In genomic region chr22:39287076-39287743, GRCh38 we compare ENCODE assay signal across 12 cellular contexts. TPM values are rescaled to one million over a fixed set of nuclear protein-coding genes. Genes with fewer than 3 reads are reported as not detected.
DNase-seq lines count a peak whose midpoint lies in the region; ATAC-seq and TF ChIP-seq lines count a peak whose summit lies in the region.
"Had no signal": no experiment of that assay in that cellular context is flagged by ENCODE, and none has a peak within 500 bp of the region (broad histone marks: within the 10 kb centered on the region; RNA-seq: fewer than 3 reads in every experiment).

No MANE protein-coding gene starts in this region.

- no peaks in the 10 kb centered on the region for H3K36me3 ChIP-seq in Karpas-422 (ENCODE audit: insufficient read depth, low read length)
- H3K36me3 ChIP-seq in SK-N-SH (replicated peaks in 1 of 2; ENCODE audit: control insufficient read depth in 1 of 2, insufficient read depth in 2 of 2, low read length in 1 of 2), result no peaks in the 10 kb centered on the region
- H3K36me3 ChIP-seq: pancreas, vagina had no signal

- no peaks in the 10 kb centered on the region for H3K27me3 ChIP-seq in Karpas-422 (ENCODE audit: low read length)
- H3K27me3 ChIP-seq in SK-N-SH (ENCODE audit: insufficient read depth), result no peaks in the 10 kb centered on the region
- H3K27me3 ChIP-seq: dorsolateral prefrontal cortex, pancreas, vagina had no signal

- CTCF ChIA-PET in SK-N-SH (lab: Yijun Ruan, JAX), result no interaction called here

- no peak for TF ChIP-seq RAD21 in SK-N-SH (IDR thresholded peaks at IDR 0.05; ENCODE audit: low read length)

- TF ChIP-seq CTCF in nephron (IDR thresholded peaks at IDR 0.05; ENCODE audit: unreplicated experiment in 3 of 3), result no peak
- TF ChIP-seq CTCF in SK-N-SH (IDR thresholded peaks at IDR 0.05), result no peak

- H3K9ac ChIP-seq in Karpas-422 (ENCODE audit: low read length) (no peak overlapping the region), SK-N-SH (no peak overlapping the region)

- H3K27ac ChIP-seq in Karpas-422 (ENCODE audit: low read length) (no peak overlapping the region), SK-N-SH (ENCODE audit: low read depth in 2 of 2, low read length in 1 of 2) (no peak overlapping the region)
- H3K27ac ChIP-seq: vagina had no signal

- H3K9me3 Mint-ChIP-seq in dendritic cell treated with granulocyte-macrophage colony-stimulating factor and Interleukin-4, amounts not matched to agents 40 ng/mL and 50 ng/mL, for 4 days, result peaks cover 8% of the 10 kb centered on the region
- H3K9me3 Mint-ChIP-seq in nephron, result peaks cover 8% of the 10 kb centered on the region

- no peak overlapping the region for H3K4me2 ChIP-seq in Karpas-422 (ENCODE audit: low read depth, low read length, poor library complexity, severe bottlenecking)
- no peak overlapping the region for H3K4me2 ChIP-seq in SK-N-SH

- H3F3A ChIP-seq in SK-N-SH (replicated peaks; ENCODE audit: insufficient read depth), result no peaks in the 10 kb centered on the region

- TF ChIP-seq EP300 in SK-N-SH (IDR thresholded peaks at IDR 0.05; ENCODE audit: borderline replicate concordance in 1 of 2, low read depth in 1 of 2, low read length in 1 of 2), result no peak

- H3K4me1 Mint-ChIP-seq in dendritic cell treated with granulocyte-macrophage colony-stimulating factor and Interleukin-4, amounts not matched to agents 40 ng/mL and 50 ng/mL, for 4 days (ENCODE audit: low read depth), result peaks cover 82% of the 10 kb centered on the region
- H3K4me1 Mint-ChIP-seq in nephron, result peaks cover 27% of the 10 kb centered on the region

- H3K79me2 ChIP-seq in Karpas-422 (ENCODE audit: low read length) (no peaks in the 10 kb centered on the region), SK-N-SH (ENCODE audit: insufficient read depth) (no peaks in the 10 kb centered on the region)

- peak overlapping the region; percentile 99 for H3K27ac Mint-ChIP-seq in dendritic cell treated with granulocyte-macrophage colony-stimulating factor and Interleukin-4, amounts not matched to agents 40 ng/mL and 50 ng/mL, for 4 days
- peak overlapping the region; percentile 77 to 91 (median 84) for H3K27ac Mint-ChIP-seq in nephron

- peaks cover 7% of the 10 kb centered on the region for H3K36me3 Mint-ChIP-seq in dendritic cell treated with granulocyte-macrophage colony-stimulating factor and Interleukin-4, amounts not matched to agents 40 ng/mL and 50 ng/mL, for 4 days (ENCODE audit: low read depth)
- no peaks in the 10 kb centered on the region for H3K36me3 Mint-ChIP-seq in nephron (ENCODE audit: low read depth)

- H3K9me2 ChIP-seq in Karpas-422 (replicated peaks; ENCODE audit: insufficient read depth, low read length) (no peaks in the 10 kb centered on the region), SK-N-SH (no peaks in the 10 kb centered on the region)

- ATAC-seq in HG03571 (IDR thresholded peaks at IDR 0.05; ENCODE audit: unreplicated experiment) (no peak), GM18511 (IDR thresholded peaks at IDR 0.05; ENCODE audit: unreplicated experiment) (no peak), HG03097 (IDR thresholded peaks at IDR 0.05; ENCODE audit: low FRiP score, unreplicated experiment) (no peak)

- H3K4me1 ChIP-seq in Karpas-422 (ENCODE audit: low read length), result no peaks in the 10 kb centered on the region
- H3K4me1 ChIP-seq in SK-N-SH (ENCODE audit: control insufficient read depth in 1 of 2, insufficient read depth in 2 of 2, low read depth in 1 of 2, low read length in 1 of 2), result peaks cover 4 to 7% of the 10 kb centered on the region in 2 experiments; a peak in 3 of 4 replicates

- H3K9me3 ChIP-seq in Karpas-422 (ENCODE audit: low read length) (no peaks in the 10 kb centered on the region), SK-N-SH (no peaks in the 10 kb centered on the region)
- H3K9me3 ChIP-seq: pancreas, vagina had no signal

- H3K27me3 Mint-ChIP-seq in dendritic cell treated with granulocyte-macrophage colony-stimulating factor and Interleukin-4, amounts not matched to agents 40 ng/mL and 50 ng/mL, for 4 days, result no peaks in the 10 kb centered on the region
- peaks cover 5% of the 10 kb centered on the region for H3K27me3 Mint-ChIP-seq in nephron (ENCODE audit: low read depth)

- no peak overlapping the region for H2AFZ ChIP-seq in Karpas-422 (ENCODE audit: low read length)
- no peak overlapping the region for H2AFZ ChIP-seq in SK-N-SH (ENCODE audit: low read depth)

- no peak overlapping the region for H3K4me3 ChIP-seq in Karpas-422 (ENCODE audit: low read length)
- no peak overlapping the region for H3K4me3 ChIP-seq in SK-N-SH (ENCODE audit: low read depth in 2 of 2, low read length in 1 of 2)
- H3K4me3 ChIP-seq: dorsolateral prefrontal cortex, pancreas, vagina had no signal

- DNase-seq in GDM1 (lab: John Stamatoyannopoulos, UW), result peak; percentile 60
- DNase-seq in Karpas-422, result peak; percentile 54
- DNase-seq in SK-N-SH, result no peak
- DNase-seq: NCI-H526, pancreas had no signal

- peak overlapping the region; percentile 74 for H3K4me3 Mint-ChIP-seq in dendritic cell treated with granulocyte-macrophage colony-stimulating factor and Interleukin-4, amounts not matched to agents 40 ng/mL and 50 ng/mL, for 4 days
- peak overlapping the region in 1 of 3 experiments; percentile 27 for H3K4me3 Mint-ChIP-seq in nephron

- intact Hi-C loops in dendritic cell treated with granulocyte-macrophage colony-stimulating factor and Interleukin-4, amounts not matched to agents 40 ng/mL and 50 ng/mL, for 4 days (cut with micrococcal nuclease), result loop anchor here (2.0 kb wide), 1 partner anchor 14 kb away; no protein-coding TSS in a partner anchor

- POLR2A ChIA-PET in SK-N-SH (lab: Yijun Ruan, JAX), result no interaction called here

- H4K20me1 ChIP-seq in Karpas-422 (ENCODE audit: insufficient read depth, low read depth, low read length), result no peaks in the 10 kb centered on the region
- H4K20me1 ChIP-seq in SK-N-SH (ENCODE audit: insufficient read depth), result no peaks in the 10 kb centered on the region

- 100% methylated on average over 3 of the region's 8 CpGs for WGBS in SK-N-SH (ENCODE audit: low lambda C conversion rate)

TF ChIP-seq in SK-N-SH, 30 proteins besides CTCF, POLR2A, EP300 and RAD21:
- TF ChIP-seq USF1 (IDR thresholded peaks at IDR 0.05; ENCODE audit: borderline replicate concordance, low read depth), result no peak
- TF ChIP-seq FOXM1 (IDR thresholded peaks at IDR 0.05; ENCODE audit: low read depth), result no peak
- TF ChIP-seq USF2 (IDR thresholded peaks at IDR 0.05; ENCODE audit: borderline replicate concordance, low read depth, low read length), result no peak
- no peak for TF ChIP-seq MEF2A (IDR thresholded peaks at IDR 0.05; ENCODE audit: borderline replicate concordance, low read depth)
- TF ChIP-seq NRF1 (IDR thresholded peaks at IDR 0.05; ENCODE audit: low read depth, low read length), result no peak
- TF ChIP-seq RCOR1 (IDR thresholded peaks at IDR 0.05; ENCODE audit: low read length), result no peak

RNA-seq across cellular contexts. Expression of gene RPL3, which starts 32.2 kb away (rescaled TPM):
- total RNA-seq in Karpas-422 (2014; rRNA removed; shearing (Covaris generic); ENCODE audit: low replicate concordance), result 1,770 and 3,552 TPM in 2 replicates
- polyA plus RNA-seq in SK-N-SH (2012; rRNA removed), result 4,089 and 4,976 TPM in 2 replicates
- 3,345 and 4,370 TPM in 2 replicates for polyA plus RNA-seq in SK-N-SH (2012; cell fraction: cytosol; rRNA removed)
- 1,624 and 1,631 TPM in 2 replicates for polyA plus RNA-seq in SK-N-SH (2012; cell fraction: nucleus; rRNA removed)

RNA-seq across cellular contexts. Expression of gene PDGFB, which starts 42.4 kb away (rescaled TPM):
- total RNA-seq in Karpas-422 (2014; rRNA removed; shearing (Covaris generic); ENCODE audit: low replicate concordance), result 0.43 and 2.9 TPM in 2 replicates
- 0.19 and 0.44 TPM in 2 replicates for polyA plus RNA-seq in SK-N-SH (2012; rRNA removed)
- polyA plus RNA-seq in SK-N-SH (2012; cell fraction: cytosol; rRNA removed), result 0.06 and 0.16 TPM in 2 replicates
- 0.11 and 0.16 TPM in 2 replicates for polyA plus RNA-seq in SK-N-SH (2012; cell fraction: nucleus; rRNA removed)
